12 cellular contexts compared by ENCODE assay signal in the genomic region with DNA sequence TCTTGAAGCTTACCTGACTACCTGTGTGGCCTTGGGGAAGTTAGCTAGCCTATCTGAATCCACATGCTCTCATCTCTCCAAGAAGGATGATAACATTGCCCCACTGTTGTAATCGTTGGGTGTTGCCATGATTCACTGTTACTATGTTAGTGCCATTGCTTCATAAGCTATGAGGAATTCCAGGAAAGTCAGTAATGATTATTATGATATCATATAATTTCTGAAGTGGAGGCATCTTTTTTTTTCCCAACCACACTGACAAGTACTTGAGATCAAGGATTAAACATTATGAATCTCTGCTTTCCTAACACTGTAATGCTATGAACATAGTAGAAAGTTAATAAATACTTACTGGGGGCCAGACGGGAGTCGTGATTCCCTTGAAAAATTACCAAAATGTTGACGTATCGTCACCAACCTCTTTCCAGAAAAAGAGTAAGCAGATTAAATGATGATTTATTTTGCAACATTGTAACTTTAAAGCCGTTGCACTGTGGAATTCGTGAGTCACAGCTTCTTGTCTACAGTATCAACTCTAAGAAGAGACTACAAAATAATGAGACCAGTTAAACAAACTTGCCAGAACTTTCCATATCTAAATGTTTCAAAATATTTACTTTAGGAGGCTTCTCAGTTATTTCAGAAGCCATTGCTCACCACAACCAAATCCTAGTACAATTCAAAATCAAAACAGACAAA.
DNase-seq lines count a peak whose midpoint lies in the region; ATAC-seq and TF ChIP-seq lines count a peak whose summit lies in the region.
"Had no signal": no experiment of that assay in that cellular context is flagged by ENCODE, and none has a peak within 500 bp of the region (broad histone marks: within the 10 kb centered on the region; RNA-seq: fewer than 3 reads in every experiment).

No MANE protein-coding gene starts in this region.

- DNase-seq in AG08395 (ENCODE audit: low spot score) = peak; percentile 42
- DNase-seq in RWPE2 (ENCODE audit: low spot score) = no peak
- peak; percentile 96 for DNase-seq in fibroblast of the aortic adventitia (ENCODE audit: low read depth)
- peak; percentile 60 for DNase-seq in non-pigmented ciliary epithelial cell (ENCODE audit: low read depth)
- DNase-seq in naive thymus-derived CD8-positive, alpha-beta T cell = no peak
- DNase-seq: activated T-cell treated with anti-CD3 and anti-CD28 coated beads, Interleukin-2, amount 50 U/mL, for 72 hours; DMS79 treated with DMSO at 0.1 percent for 48 hours; NCI-H510A treated with DMSO at 0.1 percent for 48 hours had no signal

- no peak overlapping the region for H3K4me3 Mint-ChIP-seq in naive thymus-derived CD8-positive, alpha-beta T cell
- H3K4me3 Mint-ChIP-seq: activated T-cell treated with anti-CD3 and anti-CD28 coated beads, Interleukin-2, amount 50 U/mL, for 72 hours; memory B cell had no signal

- H3K36me3 ChIP-seq in RWPE2 (ENCODE audit: low read depth) = no peaks in the 10 kb centered on the region

- POLR2A ChIA-PET in naive thymus-derived CD8-positive, alpha-beta T cell (lab: Charles Lee) = no interaction called here

- ATAC-seq in RWPE2 (ENCODE audit: low read depth) (peak; percentile 84), HG02588 (IDR thresholded peaks at IDR 0.05; ENCODE audit: unreplicated experiment) (no peak), GM19351 (IDR thresholded peaks at IDR 0.05; ENCODE audit: unreplicated experiment) (no peak), GM21717 (IDR thresholded peaks at IDR 0.05; ENCODE audit: unreplicated experiment) (no peak)
- no peak for ATAC-seq in naive thymus-derived CD8-positive, alpha-beta T cell
- ATAC-seq: activated T-cell treated with anti-CD3 and anti-CD28 coated beads, Interleukin-2, amount 50 U/mL, for 72 hours had no signal

- H3K4me3 ChIP-seq in RWPE2 (ENCODE audit: severe bottlenecking) (no peak overlapping the region), fibroblast of the aortic adventitia (ENCODE audit: low read depth, low read length) (no peak overlapping the region)

- no peaks in the 10 kb centered on the region for H3K36me3 Mint-ChIP-seq in naive thymus-derived CD8-positive, alpha-beta T cell
- H3K36me3 Mint-ChIP-seq: memory B cell had no signal

- H3K9me3 ChIP-seq in RWPE2 (ENCODE audit: severe bottlenecking) = no peaks in the 10 kb centered on the region

- peak overlapping the region; percentile 65 for H3K27ac ChIP-seq in RWPE2 (ENCODE audit: poor library complexity, severe bottlenecking)

- no peaks in the 10 kb centered on the region for H3K27me3 Mint-ChIP-seq in naive thymus-derived CD8-positive, alpha-beta T cell
- H3K27me3 Mint-ChIP-seq: memory B cell had no signal

- peaks cover 0 to 26% (median 2%) of the 10 kb centered on the region in 9 donors for H3K9me3 Mint-ChIP-seq in naive thymus-derived CD8-positive, alpha-beta T cell

- no peaks in the 10 kb centered on the region for H3K4me1 Mint-ChIP-seq in naive thymus-derived CD8-positive, alpha-beta T cell
- H3K4me1 Mint-ChIP-seq: memory B cell had no signal

- H3K27me3 ChIP-seq in RWPE2 (ENCODE audit: insufficient read depth, poor library complexity, severe bottlenecking) = no peaks in the 10 kb centered on the region

- no peak overlapping the region for H3K27ac Mint-ChIP-seq in naive thymus-derived CD8-positive, alpha-beta T cell
- H3K27ac Mint-ChIP-seq: activated T-cell treated with anti-CD3 and anti-CD28 coated beads, Interleukin-2, amount 50 U/mL, for 72 hours; memory B cell had no signal

- no peak for TF ChIP-seq CTCF in RWPE2 (IDR thresholded peaks at IDR 0.05; ENCODE audit: poor library complexity, severe bottlenecking)
- TF ChIP-seq CTCF in fibroblast of the aortic adventitia (IDR thresholded peaks at IDR 0.05; ENCODE audit: insufficient read depth, low read length) = no peak

- peaks cover 30% of the 10 kb centered on the region for H3K4me1 ChIP-seq in RWPE2 (ENCODE audit: insufficient read depth, poor library complexity, severe bottlenecking)

Comparison
In these comparisons a context has a peak if more than half of its experiments do, and no peak if none do; other contexts are left out.
1. DNase-seq: peak in AG08395 (single experiment), fibroblast of the aortic adventitia (single experiment) and non-pigmented ciliary epithelial cell (single experiment); none in RWPE2 (single experiment) and naive thymus-derived CD8-positive, alpha-beta T cell (0 of 10).